ENCODE assay signal across 1 cellular context in genomic region chr2:37917281-37918228, GRCh38.
TF ChIP-seq lines count a peak whose summit lies in the region.

No MANE protein-coding gene starts in this region.

TF ChIP-seq in IMR-90, 13 proteins besides CTCF, POLR2A, EP300 and RAD21:
- TF ChIP-seq CEBPB (IDR thresholded peaks at IDR 0.05; ENCODE audit: low read depth, low read length): no peak
- TF ChIP-seq RFX5 (IDR thresholded peaks at IDR 0.05; ENCODE audit: low read depth, low read length): no peak
- no peak for TF ChIP-seq USF2 (IDR thresholded peaks at IDR 0.05; ENCODE audit: low read depth, low read length)
- no peak for TF ChIP-seq CHD1 (IDR thresholded peaks at IDR 0.05; ENCODE audit: low read depth, low read length)
- TF ChIP-seq NFE2L2 (IDR thresholded peaks at IDR 0.05; ENCODE audit: low read depth, low read length): no peak
- TF ChIP-seq RCOR1 (IDR thresholded peaks at IDR 0.05; ENCODE audit: insufficient replicate concordance, low read length): no peak
- no peak for TF ChIP-seq BHLHE40 (IDR thresholded peaks at IDR 0.05; ENCODE audit: low read depth, low read length)
- TF ChIP-seq MXI1 (IDR thresholded peaks at IDR 0.05; ENCODE audit: borderline replicate concordance, low read depth, low read length): no peak
- TF ChIP-seq MAZ (IDR thresholded peaks at IDR 0.05; ENCODE audit: borderline replicate concordance, low read depth, low read length): no peak
- TF ChIP-seq ELK1 (IDR thresholded peaks at IDR 0.05; ENCODE audit: borderline replicate concordance, low read depth, low read length): no peak
- TF ChIP-seq FOS (IDR thresholded peaks at IDR 0.05; ENCODE audit: low read depth, low read length): no peak
- no peak for TF ChIP-seq SMC3 (IDR thresholded peaks at IDR 0.05; ENCODE audit: low read depth, low read length)
- no peak for TF ChIP-seq MAFK (IDR thresholded peaks at IDR 0.05; ENCODE audit: low read depth, low read length)
TF ChIP-seq in IMR-90: peak in this region for 0.
